In genomic region chr5:57174128-57174849, GRCh38 we compare ENCODE assay signal across 8 cellular contexts. TPM values are rescaled to one million over a fixed set of nuclear protein-coding genes. Genes with fewer than 3 reads are reported as not detected.
DNase-seq lines count a peak whose midpoint lies in the region; ATAC-seq lines count a peak whose summit lies in the region.

No MANE protein-coding gene starts in this region.

- peak overlapping the region; percentile 99 for H3K4me3 Mint-ChIP-seq in T-helper 1 cell treated with Interleukin-12 subunit alpha and Interleukin-12 subunit beta and Interleukin-4 antibody, amounts not matched to agents 30 μg/mL and 1 μg/mL, for 36 hours

- peaks cover 35% of the 10 kb centered on the region for H3K36me3 Mint-ChIP-seq in T-helper 1 cell treated with Interleukin-12 subunit alpha and Interleukin-12 subunit beta and Interleukin-4 antibody, amounts not matched to agents 30 μg/mL and 1 μg/mL, for 36 hours (ENCODE audit: low read depth)

- no peaks in the 10 kb centered on the region for H3K27me3 Mint-ChIP-seq in T-helper 1 cell treated with Interleukin-12 subunit alpha and Interleukin-12 subunit beta and Interleukin-4 antibody, amounts not matched to agents 30 μg/mL and 1 μg/mL, for 36 hours (ENCODE audit: low read depth)

- peak; percentile 52 for DNase-seq in activated T-cell treated with anti-CD3 and anti-CD28 coated beads, Interleukin-2, amount 50 U/mL, for 1 hour
- DNase-seq in activated T-cell treated with anti-CD3 and anti-CD28 coated beads for 4 hours, result no peak
- DNase-seq in dermis blood vessel endothelial cell, result peak; percentile 47
- peak; percentile 36 to 49 for DNase-seq in lung microvascular endothelial cell (ENCODE audit: low read depth in 2 of 2)
- DNase-seq in substantia nigra (lab: John Stamatoyannopoulos, UW), result peak in 31 of 49 donors; percentile 15 to 75 (median 53)
- no peak for DNase-seq in NCI-H2081 treated with DMSO at 0.1 percent for 48 hours (lab: John Stamatoyannopoulos, UW)

- H3K9me3 Mint-ChIP-seq in T-helper 1 cell treated with Interleukin-12 subunit alpha and Interleukin-12 subunit beta and Interleukin-4 antibody, amounts not matched to agents 30 μg/mL and 1 μg/mL, for 36 hours, result no peaks in the 10 kb centered on the region

- peak overlapping the region; percentile 99 for H3K27ac Mint-ChIP-seq in T-helper 1 cell treated with Interleukin-12 subunit alpha and Interleukin-12 subunit beta and Interleukin-4 antibody, amounts not matched to agents 30 μg/mL and 1 μg/mL, for 36 hours

- ATAC-seq in HG03135 (IDR thresholded peaks at IDR 0.05; ENCODE audit: unreplicated experiment), result peak; percentile 9

- H3K4me1 Mint-ChIP-seq in T-helper 1 cell treated with Interleukin-12 subunit alpha and Interleukin-12 subunit beta and Interleukin-4 antibody, amounts not matched to agents 30 μg/mL and 1 μg/mL, for 36 hours (ENCODE audit: low read depth), result peaks cover 36% of the 10 kb centered on the region

- H3K27ac ChIP-seq in substantia nigra (ENCODE audit: low read depth, low read length, poor library complexity, severe bottlenecking), result peak overlapping the region; percentile 99

RNA-seq across cellular contexts. Expression of gene GPBP1, which starts 0.4 kb away (rescaled TPM):
- total RNA-seq in dermis blood vessel endothelial cell (78.0 and 86.4 TPM in 2 replicates), lung microvascular endothelial cell (35.5 and 50.4 TPM in 2 replicates)

Comparison
In these comparisons a context has a peak if more than half of its experiments do, and no peak if none do; other contexts are left out.
1. DNase-seq: peak in activated T-cell treated with anti-CD3 and anti-CD28 coated beads, Interleukin-2, amount 50 U/mL, for 1 hour (single experiment), dermis blood vessel endothelial cell (single experiment), lung microvascular endothelial cell (2 of 2) and substantia nigra (31 of 49); none in activated T-cell treated with anti-CD3 and anti-CD28 coated beads for 4 hours (single experiment) and NCI-H2081 treated with DMSO at 0.1 percent for 48 hours (single experiment).